ENCODE assay signal across 19 cellular contexts in genomic region chr12:127253797-127254196, GRCh38.
DNase-seq lines count a peak whose midpoint lies in the region; ATAC-seq, FAIRE-seq and TF ChIP-seq lines count a peak whose summit lies in the region.
"Had no signal": no experiment of that assay in that cellular context is flagged by ENCODE, and none has a peak within 500 bp of the region (broad histone marks: within the 10 kb centered on the region; RNA-seq: fewer than 3 reads in every experiment).

No MANE protein-coding gene starts in this region.

- H3F3A ChIP-seq in neural cell (ENCODE audit: insufficient read depth, low read length, poor library complexity, severe bottlenecking): peaks cover 3% of the 10 kb centered on the region

- H3K36me3 ChIP-seq in HepG2 (replicated peaks in 1 of 2; ENCODE audit: control insufficient read depth in 1 of 2, insufficient read depth in 2 of 2, low read length in 2 of 2) (no peaks in the 10 kb centered on the region), right lobe of liver (no peaks in the 10 kb centered on the region), bronchial epithelial cell (ENCODE audit: control insufficient read depth, insufficient read depth, low read length) (no peaks in the 10 kb centered on the region), neural cell (ENCODE audit: insufficient read depth, low read length) (no peaks in the 10 kb centered on the region)

- TF ChIP-seq RAD21 in HepG2 (CRISPR knock-in tag; IDR thresholded peaks at IDR 0.05): no peak
- no peak for TF ChIP-seq RAD21 in neural cell (conservative IDR thresholded peaks at IDR 0.05)

- H3K4me3 ChIP-seq in HepG2 (replicated peaks in 1 of 3; ENCODE audit: insufficient read depth in 1 of 3, low read depth in 2 of 3, low read length in 3 of 3) (no peak overlapping the region), right lobe of liver (no peak overlapping the region), bronchial epithelial cell (ENCODE audit: low read depth, low read length) (no peak overlapping the region), neural cell (ENCODE audit: low read length) (peak overlapping the region; percentile 35)
- H3K4me3 ChIP-seq: GM23338 had no signal

- ATAC-seq in HepG2 (no peak), right lobe of liver (no peak)
- ATAC-seq: GM23338, HCT116 had no signal

- FAIRE-seq in HepG2 (lab: Jason Lieb, UNC) (no peak), bronchial epithelial cell (lab: Jason Lieb, UNC) (peak; percentile 58)
- FAIRE-seq: GM12891, GM18507 had no signal

- intact Hi-C loops in HepG2 (cut with micrococcal nuclease; ENCODE audit: unreplicated experiment) (no loop called here), right lobe of liver (cut with DNase I) (no loop called here)

- no peaks in the 10 kb centered on the region for H3K27me3 ChIP-seq in HepG2 (ENCODE audit: control insufficient read depth in 1 of 2, insufficient read depth in 2 of 2, low read length in 2 of 2)
- no peaks in the 10 kb centered on the region for H3K27me3 ChIP-seq in right lobe of liver
- no peaks in the 10 kb centered on the region for H3K27me3 ChIP-seq in bronchial epithelial cell (ENCODE audit: control insufficient read depth, insufficient read depth, low read length)
- no peaks in the 10 kb centered on the region for H3K27me3 ChIP-seq in neural cell (ENCODE audit: insufficient read depth, low read depth, low read length)

- H3K4me2 ChIP-seq in HepG2 (ENCODE audit: low read depth, low read length) (no peak overlapping the region), neural cell (ENCODE audit: low read length) (no peak overlapping the region)
- H3K4me2 ChIP-seq: GM23338 had no signal

- TF ChIP-seq CTCF in HepG2 (CRISPR knock-in tag; IDR thresholded peaks at IDR 0.05) (no peak), right lobe of liver (IDR thresholded peaks at IDR 0.05) (no peak), bronchial epithelial cell (IDR thresholded peaks at IDR 0.05; ENCODE audit: insufficient read depth, low read length, severe bottlenecking) (no peak), neural cell (IDR thresholded peaks at IDR 0.05; ENCODE audit: poor library complexity, severe bottlenecking) (no peak), GM10266 (IDR thresholded peaks at IDR 0.05; ENCODE audit: control insufficient read depth, insufficient read depth, low read depth, missing control alignments) (no peak)

- H3K9me2 ChIP-seq in neural cell (ENCODE audit: insufficient read depth, low read length): no peaks in the 10 kb centered on the region

- no peak overlapping the region for H3K27ac ChIP-seq in HepG2 (ENCODE audit: extremely low read length, insufficient read depth, low read length)
- no peak overlapping the region for H3K27ac ChIP-seq in right lobe of liver
- H3K27ac ChIP-seq in neural cell (ENCODE audit: low read length): peak overlapping the region; percentile 57

- POLR2A ChIA-PET in HepG2 (lab: Yijun Ruan, JAX): no interaction called here

- TF ChIP-seq EP300 in HepG2 (IDR thresholded peaks at IDR 0.05; ENCODE audit: low read depth in 2 of 2, low read length in 2 of 2) (no peak), HepG2 (CRISPR knock-in tag; IDR thresholded peaks at IDR 0.05; ENCODE audit: borderline replicate concordance) (no peak), neural cell (conservative IDR thresholded peaks at IDR 0.05; ENCODE audit: poor library complexity, severe bottlenecking) (no peak)

- H3K79me2 ChIP-seq in HepG2 (ENCODE audit: insufficient read depth, low read length) (no peaks in the 10 kb centered on the region), neural cell (replicated peaks; ENCODE audit: insufficient read depth, low read length) (no peaks in the 10 kb centered on the region)

- no TSS peak for BruUV-seq in HepG2 (replicated peaks; lab: Mats Ljungman, UMichigan)

- H3K9ac ChIP-seq in HepG2 (ENCODE audit: insufficient read depth, low read depth, low read length): no peak overlapping the region
- H3K9ac ChIP-seq in neural cell (ENCODE audit: low read length): no peak overlapping the region

- no peaks in the 10 kb centered on the region for H3K4me1 ChIP-seq in HepG2 (ENCODE audit: insufficient read depth, low read length)
- peaks cover 0 to 18% (median 7%) of the 10 kb centered on the region in 4 donors for H3K4me1 ChIP-seq in right lobe of liver
- H3K4me1 ChIP-seq: Caco-2 had no signal

- 7% methylated on average over 4 of the region's 6 CpGs for WGBS in HepG2 (ENCODE audit: low lambda C conversion rate)
- 75% methylated on average over 4 of the region's 6 CpGs for WGBS in right lobe of liver (ENCODE audit: insufficient coverage, low coverage, low lambda C conversion rate, missing lambda C conversion rate)

- CTCF ChIA-PET in HepG2 (lab: Yijun Ruan, JAX; ENCODE audit: low intra/inter-chr PET ratio, low total read pairs): no interaction called here

- H4K20me1 ChIP-seq in HepG2 (ENCODE audit: insufficient read depth, low read length) (no peaks in the 10 kb centered on the region), neural cell (ENCODE audit: insufficient read depth) (no peaks in the 10 kb centered on the region)

- H2AFZ ChIP-seq in HepG2 (ENCODE audit: low read length): no peak overlapping the region
- H2AFZ ChIP-seq in neural cell (ENCODE audit: low read depth, low read length): no peak overlapping the region
- H2AFZ ChIP-seq: GM23338 had no signal

- in situ Hi-C loops in HepG2 (cut with HindIII; ENCODE audit: extremely low pct_ligation_motif_present, low pct_unique_long_range_greater_than_20kb): no loop called here

- H3K9me3 ChIP-seq in HepG2 (ENCODE audit: low read length): peaks cover 42% of the 10 kb centered on the region
- H3K9me3 ChIP-seq in right lobe of liver: no peaks in the 10 kb centered on the region
- no peaks in the 10 kb centered on the region for H3K9me3 ChIP-seq in neural cell (ENCODE audit: low read length)
- H3K9me3 ChIP-seq: Caco-2 had no signal

- TF ChIP-seq POLR2A in HepG2 (IDR thresholded peaks at IDR 0.05; ENCODE audit: insufficient read depth in 1 of 2, low read depth in 2 of 2, low read length in 2 of 2): no peak
- TF ChIP-seq POLR2A in right lobe of liver (IDR thresholded peaks at IDR 0.05): no peak

- DNase-seq in HepG2 (ENCODE audit: low spot score) (no peak), right lobe of liver (no peak), bronchial epithelial cell (ENCODE audit: low read depth) (no peak), hypothalamus (lab: John Stamatoyannopoulos, UW) (no peak), GM10266 (ENCODE audit: extremely low spot score) (no peak)
- no peak for DNase-seq in activated CD8-positive, alpha-beta memory T cell treated with anti-CD3 and anti-CD28 coated beads, Interleukin-2, amount 50 U/mL, for 48 hours
- DNase-seq: C1 segment of cervical spinal cord; Caco-2; CD4-positive, alpha-beta memory T cell; DMS79; EL; GDM1; H9; HFFc6 had no signal

TF ChIP-seq in HepG2, 621 proteins besides CTCF, POLR2A, EP300 and RAD21:
- TF ChIP-seq CREB1 (IDR thresholded peaks at IDR 0.05) (peak; percentile 63), CREB1 (CRISPR knock-in tag; IDR thresholded peaks at IDR 0.05) (no peak), PCBP1 (IDR thresholded peaks at IDR 0.05; ENCODE audit: borderline replicate concordance, low read depth, low read length) (no peak), ZNF572 (CRISPR knock-in tag; IDR thresholded peaks at IDR 0.05) (no peak), ZSCAN31 (CRISPR knock-in tag; IDR thresholded peaks at IDR 0.05; ENCODE audit: low read depth) (no peak)

TF ChIP-seq in neural cell, 6 proteins besides CTCF, POLR2A, EP300 and RAD21:
- no peak for TF ChIP-seq MXI1 (conservative IDR thresholded peaks at IDR 0.05; ENCODE audit: poor library complexity, severe bottlenecking)
